In genomic region chr11:117933475-117933874, GRCh38 we compare ENCODE assay signal across 32 cellular contexts. TPM values are rescaled to one million over a fixed set of nuclear protein-coding genes. Genes with fewer than 3 reads are reported as not detected.
DNase-seq lines count a peak whose midpoint lies in the region; ATAC-seq and TF ChIP-seq lines count a peak whose summit lies in the region.
"Had no signal": no experiment of that assay in that cellular context is flagged by ENCODE, and none has a peak within 500 bp of the region (broad histone marks: within the 10 kb centered on the region; RNA-seq: fewer than 3 reads in every experiment).

No MANE protein-coding gene starts in this region.

- TF ChIP-seq CTCF in Loucy (conservative IDR thresholded peaks at IDR 0.05; ENCODE audit: low read length) (no peak), coronary artery (IDR thresholded peaks at IDR 0.05) (no peak), body of pancreas (IDR thresholded peaks at IDR 0.05) (no peak), prostate gland (IDR thresholded peaks at IDR 0.05) (no peak)

- H3K27ac ChIP-seq in coronary artery (no peak overlapping the region), body of pancreas (no peak overlapping the region), trophoblast cell (ENCODE audit: low read depth, low read length) (no peak overlapping the region), prostate gland (no peak overlapping the region)
- H3K27ac ChIP-seq: cardiac muscle cell, esophagus muscularis mucosa, foreskin keratinocyte, WERI-Rb-1 had no signal

- H3K9me3 ChIP-seq in Loucy (ENCODE audit: insufficient read depth, low read depth, low read length) (no peaks in the 10 kb centered on the region), body of pancreas (no peaks in the 10 kb centered on the region), trophoblast cell (ENCODE audit: insufficient read depth, low read depth, low read length) (no peaks in the 10 kb centered on the region), prostate gland (no peaks in the 10 kb centered on the region)
- H3K9me3 ChIP-seq: esophagus muscularis mucosa, mucosa of descending colon had no signal

- no peak for TF ChIP-seq POLR2A in body of pancreas (IDR thresholded peaks at IDR 0.05)
- no peak for TF ChIP-seq POLR2A in prostate gland (IDR thresholded peaks at IDR 0.05)

- no peaks in the 10 kb centered on the region for H3K9me2 ChIP-seq in Loucy (replicated peaks; ENCODE audit: low read depth, low read length)

- peak; percentile 56 for DNase-seq in activated CD8-positive, alpha-beta memory T cell treated with anti-CD3 and anti-CD28 coated beads for 24 hours
- DNase-seq in activated CD8-positive, alpha-beta memory T cell treated with anti-CD3 and anti-CD28 coated beads, Interleukin-2, amount 50 U/mL, for 48 hours, result no peak
- peak; percentile 35 for DNase-seq in coronary artery (ENCODE audit: low spot score)
- no peak for DNase-seq in body of pancreas
- DNase-seq in trophoblast cell, result no peak
- DNase-seq in prostate gland (ENCODE audit: low spot score), result no peak
- DNase-seq: activated CD4-positive, alpha-beta T cell treated with anti-CD3 and anti-CD28 coated beads for 48 hours; activated naive CD4-positive, alpha-beta T cell treated with anti-CD3 and anti-CD28 coated beads, Interleukin-2, amount 50 U/mL, for 16 hours; CD8-positive, alpha-beta T cell; cortex of kidney; foreskin keratinocyte; mucosa of descending colon; NCI-H1105 treated with DMSO at 0.1 percent for 48 hours; NCI-H1930; NCI-H526; SHP77; stimulated activated CD4-positive, alpha-beta T cell treated with anti-CD3 and anti-CD28 coated beads, Interleukin-12 subunit alpha, Interleukin-12 subunit beta, amount 100 ng/mL, for 4 hours; stimulated activated CD4-positive, alpha-beta T cell treated with anti-CD3 and anti-CD28 coated beads, Interleukin-4, amount 100 ng/mL, for 24 hours; stimulated activated naive CD4-positive, alpha-beta T cell had no signal

- no peak overlapping the region for H4K12ac ChIP-seq in trophoblast cell (ENCODE audit: low read depth, low read length)

- H4K8ac ChIP-seq in trophoblast cell (ENCODE audit: low read depth, low read length), result no peak overlapping the region

- no peak overlapping the region for H4K91ac ChIP-seq in trophoblast cell (ENCODE audit: low read depth, low read length)

- H3K36me3 Mint-ChIP-seq in stimulated activated memory B cell treated with anti-CD40 and anti-IgM and Interleukin-4, amounts not matched to agents 10 μg/mL and 1 μg/mL and 100 μg/mL, for 72 hours, result peaks cover 4% of the 10 kb centered on the region
- H3K36me3 Mint-ChIP-seq: CD8-positive, alpha-beta T cell had no signal

- no peak overlapping the region for H3K23ac ChIP-seq in trophoblast cell (ENCODE audit: low read length)

- 65 to 76% methylated on average over 4 of the region's 4 CpGs for WGBS in body of pancreas, 2 donors
- no CpG with 5 or more reads among the region's 4 CpGs for WGBS in trophoblast cell (ENCODE audit: extremely low coverage, insufficient coverage, insufficient read length)
- 88% methylated on average over 4 of the region's 4 CpGs for WGBS in prostate gland

- no peak overlapping the region for H3K18ac ChIP-seq in trophoblast cell (ENCODE audit: low read length)

- no peaks in the 10 kb centered on the region for H3K27me3 Mint-ChIP-seq in stimulated activated memory B cell treated with anti-CD40 and anti-IgM and Interleukin-4, amounts not matched to agents 10 μg/mL and 1 μg/mL and 100 μg/mL, for 72 hours

- H3K4me1 ChIP-seq in Loucy (ENCODE audit: insufficient read depth, low read length, poor library complexity, severe bottlenecking), result peaks cover 59% of the 10 kb centered on the region
- peaks cover 12% of the 10 kb centered on the region for H3K4me1 ChIP-seq in body of pancreas
- H3K4me1 ChIP-seq in trophoblast cell (ENCODE audit: control insufficient read depth in 1 of 2, insufficient read depth in 2 of 2, low read length in 2 of 2), result peaks cover 18 to 19% of the 10 kb centered on the region in 2 experiments
- H3K4me1 ChIP-seq in prostate gland (replicated peaks), result no peaks in the 10 kb centered on the region
- H3K4me1 ChIP-seq: foreskin keratinocyte had no signal

- H3K4me2 ChIP-seq in Loucy (ENCODE audit: low read depth, low read length, poor library complexity, severe bottlenecking) (peak overlapping the region; percentile 34), trophoblast cell (ENCODE audit: low read length) (no peak overlapping the region)

- H2AFZ ChIP-seq in Loucy (ENCODE audit: low read length), result no peak overlapping the region
- H2AFZ ChIP-seq in trophoblast cell (ENCODE audit: insufficient read depth, low read length, poor library complexity), result no peak overlapping the region

- no peak overlapping the region for H3K4me3 Mint-ChIP-seq in stimulated activated memory B cell treated with anti-CD40 and anti-IgM and Interleukin-4, amounts not matched to agents 10 μg/mL and 1 μg/mL and 100 μg/mL, for 72 hours
- H3K4me3 Mint-ChIP-seq: CD8-positive, alpha-beta T cell; H9 had no signal

- no peaks in the 10 kb centered on the region for H3K9me3 Mint-ChIP-seq in stimulated activated memory B cell treated with anti-CD40 and anti-IgM and Interleukin-4, amounts not matched to agents 10 μg/mL and 1 μg/mL and 100 μg/mL, for 72 hours
- H3K9me3 Mint-ChIP-seq: CD8-positive, alpha-beta T cell; H9 had no signal

- no peak overlapping the region for H2BK5ac ChIP-seq in trophoblast cell (ENCODE audit: low read depth, low read length, poor library complexity)

- H2BK120ac ChIP-seq in trophoblast cell (ENCODE audit: insufficient read depth, low read length, poor library complexity), result no peak overlapping the region

- no peak overlapping the region for H2AK5ac ChIP-seq in trophoblast cell (ENCODE audit: low read length)

- H2BK12ac ChIP-seq in trophoblast cell (ENCODE audit: low read length), result no peak overlapping the region

- intact Hi-C loops in body of pancreas (cut with DNase I), result no loop called here
- intact Hi-C loops in prostate gland (cut with DNase I), result no loop called here

- no peak for ATAC-seq in stimulated activated memory B cell treated with anti-CD40 and anti-IgM and Interleukin-4, amounts not matched to agents 10 μg/mL and 1 μg/mL and 100 μg/mL, for 72 hours
- ATAC-seq in body of pancreas, result no peak
- ATAC-seq: CD8-positive, alpha-beta T cell; foreskin keratinocyte; mucosa of descending colon; Panc1; sciatic nerve had no signal

- H3K27me3 ChIP-seq in Loucy (ENCODE audit: insufficient read depth, low read length, poor library complexity, severe bottlenecking) (no peaks in the 10 kb centered on the region), body of pancreas (no peaks in the 10 kb centered on the region), trophoblast cell (ENCODE audit: insufficient read depth, low read length) (no peaks in the 10 kb centered on the region), prostate gland (replicated peaks; ENCODE audit: insufficient read depth) (no peaks in the 10 kb centered on the region)
- H3K27me3 ChIP-seq: cardiac muscle cell had no signal

- H3K79me2 ChIP-seq in Loucy (ENCODE audit: insufficient read depth, low read length) (no peaks in the 10 kb centered on the region), trophoblast cell (ENCODE audit: control insufficient read depth, insufficient read depth, low read length, poor library complexity) (no peaks in the 10 kb centered on the region)

- H3K4me3 ChIP-seq in Loucy (ENCODE audit: low read length, poor library complexity, severe bottlenecking), result no peak overlapping the region
- no peak overlapping the region for H3K4me3 ChIP-seq in coronary artery
- no peak overlapping the region for H3K4me3 ChIP-seq in body of pancreas
- no peak overlapping the region for H3K4me3 ChIP-seq in trophoblast cell (ENCODE audit: low read depth, low read length)
- H3K4me3 ChIP-seq in prostate gland, result no peak overlapping the region
- H3K4me3 ChIP-seq: cardiac muscle cell, esophagus muscularis mucosa, mucosa of descending colon had no signal

- no peak overlapping the region for H3K4ac ChIP-seq in trophoblast cell (ENCODE audit: low read depth, low read length)

- peaks cover 2% of the 10 kb centered on the region for H3K79me1 ChIP-seq in trophoblast cell (ENCODE audit: low read length)

- H3K9ac ChIP-seq in Loucy (ENCODE audit: low read depth, low read length, poor library complexity, severe bottlenecking) (peak overlapping the region; percentile 14), trophoblast cell (ENCODE audit: low read length) (no peak overlapping the region)

- H3K27ac Mint-ChIP-seq in stimulated activated memory B cell treated with anti-CD40 and anti-IgM and Interleukin-4, amounts not matched to agents 10 μg/mL and 1 μg/mL and 100 μg/mL, for 72 hours, result peak overlapping the region; percentile 95
- H3K27ac Mint-ChIP-seq: H9 had no signal

- no peak overlapping the region for H3K14ac ChIP-seq in trophoblast cell (ENCODE audit: low read length)

- H4K20me1 ChIP-seq in Loucy (ENCODE audit: insufficient read depth, low read length, poor library complexity, severe bottlenecking), result no peaks in the 10 kb centered on the region

- peaks cover 7% of the 10 kb centered on the region; the same call in 1 of the 2 replicates for H3F3A ChIP-seq in Loucy (ENCODE audit: low read depth)

- H3K36me3 ChIP-seq in Loucy (ENCODE audit: insufficient read depth, low read length) (no peaks in the 10 kb centered on the region), body of pancreas (replicated peaks in 1 of 2; ENCODE audit: insufficient read depth in 1 of 2, low read depth in 2 of 2) (no peaks in the 10 kb centered on the region), trophoblast cell (ENCODE audit: control insufficient read depth in 1 of 2, insufficient read depth in 2 of 2, low read length in 2 of 2) (no peaks in the 10 kb centered on the region), prostate gland (no peaks in the 10 kb centered on the region)
- H3K36me3 ChIP-seq: cardiac muscle cell, esophagus muscularis mucosa, WERI-Rb-1 had no signal

- peaks cover 65% of the 10 kb centered on the region for H3K4me1 Mint-ChIP-seq in stimulated activated memory B cell treated with anti-CD40 and anti-IgM and Interleukin-4, amounts not matched to agents 10 μg/mL and 1 μg/mL and 100 μg/mL, for 72 hours

RNA-seq across cellular contexts. Expression of gene TMPRSS13, which starts 4.3 kb away (rescaled TPM):
- 1 to 10 TPM; 1.6 to 4.9 TPM for total RNA-seq in body of pancreas
- polyA plus RNA-seq in trophoblast cell (2013), result 4.0 and 4.1 TPM in 2 replicates
- 10 to 100 TPM in 1 of 2 donors, 1 to 10 TPM in 1; 1.2 to 14.7 TPM for total RNA-seq in prostate gland
- total RNA-seq: A172, esophagus muscularis mucosa, G401, lung microvascular endothelial cell, M059J had no signal

RNA-seq across cellular contexts. Expression of gene IL10RA, which starts 52.7 kb away (rescaled TPM):
- total RNA-seq in body of pancreas, result 10 to 100 TPM in 1 of 2 donors, 1 to 10 TPM in 1; 7.3 to 10.2 TPM
- 0.08 and 0.24 TPM in 2 replicates for polyA plus RNA-seq in trophoblast cell (2013)
- total RNA-seq in prostate gland, result 10 to 100 TPM in 1 of 2 donors, 1 to 10 TPM in 1; 4.5 to 10.7 TPM
- total RNA-seq: A172, cardiac muscle cell, G401, H9, HT-29, lung microvascular endothelial cell had no signal
- polyA plus RNA-seq: cardiac muscle cell, foreskin keratinocyte had no signal

RNA-seq across cellular contexts. Expression of gene FXYD6, which starts 57.0 kb away (rescaled TPM):
- total RNA-seq in body of pancreas, result 10 to 100 TPM; 16.8 to 23.9 TPM
- polyA plus RNA-seq in trophoblast cell (2013), result 4.7 TPM in 2 replicates
- 100 to 1,000 TPM in 1 of 2 donors, 10 to 100 TPM in 1; 29.6 to 366 TPM for total RNA-seq in prostate gland
- total RNA-seq: CD8-positive, alpha-beta T cell; foreskin keratinocyte; G401; HT-29 had no signal

Comparison
In these comparisons a context has a peak if more than half of its experiments do, and no peak if none do; other contexts are left out.
1. DNase-seq: peak in activated CD8-positive, alpha-beta memory T cell treated with anti-CD3 and anti-CD28 coated beads for 24 hours (single experiment) and coronary artery (single experiment); none in activated CD8-positive, alpha-beta memory T cell treated with anti-CD3 and anti-CD28 coated beads, Interleukin-2, amount 50 U/mL, for 48 hours (single experiment), body of pancreas (0 of 4), trophoblast cell (0 of 2) and prostate gland (single experiment).